ENCODE assay signal across 27 cellular contexts in genomic region chr12:45285717-45286116, GRCh38.
DNase-seq lines count a peak whose midpoint lies in the region; ATAC-seq and TF ChIP-seq lines count a peak whose summit lies in the region.
"Had no signal": no experiment of that assay in that cellular context is flagged by ENCODE, and none has a peak within 500 bp of the region (broad histone marks: within the 10 kb centered on the region; RNA-seq: fewer than 3 reads in every experiment).

No MANE protein-coding gene starts in this region.

- H3K4me3 ChIP-seq in GM23248 (no peak overlapping the region), IMR-90 (ENCODE audit: insufficient read depth, low read depth, low read length) (no peak overlapping the region), mesenchymal stem cell (ENCODE audit: insufficient read depth in 1 of 2, low read depth in 1 of 2, low read length in 2 of 2) (no peak overlapping the region)
- H3K4me3 ChIP-seq: adrenal gland; BLaER1 treated with 17β-estradiol and CSF1 and Interleukin-3, amounts not matched to agents 10 nM and 100 nM; heart left ventricle; tibial nerve had no signal

- 88 to 93% methylated on average over 1 to 2 of the region's 2 CpGs for WGBS in GM23248 (ENCODE audit: low coverage in 1 of 2, low lambda C conversion rate in 2 of 2, missing lambda C conversion rate in 2 of 2), 2 experiments
- no CpG with 5 or more reads among the region's 2 CpGs for WGBS in IMR-90 (ENCODE audit: extremely low coverage in 2 of 2, insufficient read length in 1 of 2), 2 experiments
- WGBS in mesenchymal stem cell = 100% methylated on average over 1 of the region's 2 CpGs

- peaks cover 3% of the 10 kb centered on the region; the same call in 1 of the 2 replicates for H3K9me3 Mint-ChIP-seq in WTC11
- H3K9me3 Mint-ChIP-seq: activated CD8-positive, alpha-beta T cell treated with anti-CD3 and anti-CD28 coated beads for 36 hours; activated T-helper 1 cell treated with anti-CD3 and anti-CD28 coated beads, Interleukin-12 subunit alpha, Interleukin-12 subunit beta, Interleukin-2, Interleukin-4 antibody, amounts not matched to agents 30 ng/mL and 10 ng/mL and 1 ng/mL, durations not matched to agents 14 hours and 24 hours and 36 hours; brain; endodermal cell; nephron progenitor cell; stimulated activated effector memory CD8-positive, alpha-beta T cell treated with anti-CD3 and anti-CD28 coated beads, Interleukin-12 subunit alpha, Interleukin-12 subunit beta, amount 100 ng/mL, for 72 hours had no signal

- H2BK15ac ChIP-seq in IMR-90 (ENCODE audit: low read depth, low read length) = no peak overlapping the region
- H2BK15ac ChIP-seq in mesenchymal stem cell (ENCODE audit: low read depth, poor library complexity, severe bottlenecking) = no peak overlapping the region

- peak overlapping the region; percentile 61; the same call in 1 of the 2 replicates for H3K27ac Mint-ChIP-seq in WTC11
- H3K27ac Mint-ChIP-seq: activated CD8-positive, alpha-beta T cell treated with anti-CD3 and anti-CD28 coated beads for 36 hours; activated T-helper 1 cell treated with anti-CD3 and anti-CD28 coated beads, Interleukin-12 subunit alpha, Interleukin-12 subunit beta, Interleukin-2, Interleukin-4 antibody, amounts not matched to agents 30 ng/mL and 10 ng/mL and 1 ng/mL, durations not matched to agents 14 hours and 24 hours and 36 hours; brain; stimulated activated effector memory CD8-positive, alpha-beta T cell treated with anti-CD3 and anti-CD28 coated beads, Interleukin-12 subunit alpha, Interleukin-12 subunit beta, amount 100 ng/mL, for 72 hours had no signal

- TF ChIP-seq RAD21 in IMR-90 (IDR thresholded peaks at IDR 0.05; ENCODE audit: low read length) = no peak

- H2AFZ ChIP-seq in GM23248 (no peak overlapping the region), IMR-90 (replicated peaks; ENCODE audit: low read length, poor library complexity) (no peak overlapping the region), mesenchymal stem cell (ENCODE audit: low read depth, low read length) (no peak overlapping the region)

- H2AK5ac ChIP-seq in IMR-90 (ENCODE audit: low read depth, low read length) (peak overlapping the region; percentile 20), mesenchymal stem cell (ENCODE audit: low read length, severe bottlenecking) (peak overlapping the region; percentile 35)

- H3K36me3 Mint-ChIP-seq in WTC11 = peaks cover 3% of the 10 kb centered on the region; the same call in 1 of the 2 replicates

- H2BK5ac ChIP-seq in IMR-90 (ENCODE audit: low read depth, low read length, poor library complexity, severe bottlenecking) (peak overlapping the region; percentile 2), mesenchymal stem cell (ENCODE audit: low read depth, low read length, poor library complexity, severe bottlenecking) (no peak overlapping the region)

- TF ChIP-seq POLR2A in IMR-90 (IDR thresholded peaks at IDR 0.05; ENCODE audit: low read depth, low read length) = no peak

- H4K8ac ChIP-seq in IMR-90 (ENCODE audit: low read depth in 2 of 2, low read length in 2 of 2) (no peak overlapping the region), mesenchymal stem cell (ENCODE audit: low read length) (no peak overlapping the region)

- H3K9me3 ChIP-seq in GM23248 (ENCODE audit: low read depth) (no peaks in the 10 kb centered on the region), IMR-90 (ENCODE audit: control insufficient read depth, insufficient read depth, low read length) (no peaks in the 10 kb centered on the region), mesenchymal stem cell (ENCODE audit: control insufficient read depth, low read length) (no peaks in the 10 kb centered on the region)
- H3K9me3 ChIP-seq: adrenal gland, tibial nerve had no signal

- ATAC-seq in IMR-90 (ENCODE audit: low read depth) (no peak), WTC11 (peak; percentile 55), GM19463 (IDR thresholded peaks at IDR 0.05; ENCODE audit: unreplicated experiment) (no peak)
- ATAC-seq: activated CD8-positive, alpha-beta T cell treated with anti-CD3 and anti-CD28 coated beads for 36 hours; heart left ventricle; HepG2; stimulated activated effector memory CD8-positive, alpha-beta T cell treated with anti-CD3 and anti-CD28 coated beads, Interleukin-12 subunit alpha, Interleukin-12 subunit beta, amount 100 ng/mL, for 72 hours had no signal

- peak overlapping the region; percentile 45; the same call in 1 of the 2 replicates for H2BK20ac ChIP-seq in IMR-90 (ENCODE audit: low read depth, low read length)

- POLR2A ChIA-PET in IMR-90 (lab: Charles Lee; ENCODE audit: unreplicated experiment) (no interaction called here), WTC11 (lab: Charles Lee) (no interaction called here)

- H3K4me2 ChIP-seq in GM23248 (ENCODE audit: unreplicated experiment) (no peak overlapping the region), IMR-90 (ENCODE audit: low read depth, low read length) (no peak overlapping the region), mesenchymal stem cell (ENCODE audit: low read length, poor library complexity, severe bottlenecking) (no peak overlapping the region)
- H3K4me2 ChIP-seq: BLaER1 treated with 17β-estradiol and CSF1 and Interleukin-3, amounts not matched to agents 10 nM and 100 nM had no signal

- TF ChIP-seq CTCF in IMR-90 (conservative IDR thresholded peaks at IDR 0.05; ENCODE audit: low read depth, low read length) (no peak), WTC11 (IDR thresholded peaks at IDR 0.05) (no peak)

- H3K27ac ChIP-seq in GM23248 (peak overlapping the region; percentile 77; the same call in 1 of the 2 replicates), IMR-90 (ENCODE audit: insufficient read depth, low read length) (no peak overlapping the region; the same call in 1 of the 2 replicates), mesenchymal stem cell (ENCODE audit: low read length, poor library complexity, severe bottlenecking) (no peak overlapping the region)
- H3K27ac ChIP-seq: adrenal gland; BLaER1 treated with 17β-estradiol and CSF1 and Interleukin-3, amounts not matched to agents 10 nM and 100 nM; heart left ventricle; tibial nerve had no signal

- H3K18ac ChIP-seq in IMR-90 (ENCODE audit: low read depth, low read length) = peak overlapping the region; percentile 9; the same call in 1 of the 2 replicates
- H3K18ac ChIP-seq in mesenchymal stem cell (ENCODE audit: low read depth in 1 of 2, low read length in 2 of 2) = peak overlapping the region in 1 of 2 experiments; percentile 50

- in situ Hi-C loops in GM23248 (cut with MboI) = no loop called here
- in situ Hi-C loops in IMR-90 (cut with MboI; ENCODE audit: low sequenced_read_pairs) = no loop called here

- peaks cover 33 to 71% of the 10 kb centered on the region in 2 experiments for H3K79me1 ChIP-seq in IMR-90 (ENCODE audit: low read depth in 1 of 2, low read length in 2 of 2)
- peaks cover 19% of the 10 kb centered on the region for H3K79me1 ChIP-seq in mesenchymal stem cell (replicated peaks; ENCODE audit: low read length, poor library complexity, severe bottlenecking)

- peaks cover 85% of the 10 kb centered on the region for H3K79me2 ChIP-seq in GM23248 (ENCODE audit: insufficient read depth)

- peaks cover 11% of the 10 kb centered on the region for H3K9me1 ChIP-seq in IMR-90 (ENCODE audit: insufficient read depth, low read length)

- peak overlapping the region; percentile 11; the same call in 1 of the 2 replicates for H2BK120ac ChIP-seq in IMR-90 (ENCODE audit: low read depth, low read length)
- no peak overlapping the region for H2BK120ac ChIP-seq in mesenchymal stem cell (ENCODE audit: low read depth, low read length)

- H3K23ac ChIP-seq in IMR-90 (ENCODE audit: low read depth, low read length) (no peak overlapping the region), mesenchymal stem cell (ENCODE audit: low read length in 2 of 2) (no peak overlapping the region)

- no peaks in the 10 kb centered on the region for H3K9me2 ChIP-seq in GM23248 (ENCODE audit: insufficient read depth)

- H3K4me1 Mint-ChIP-seq in WTC11 = peaks cover 57% of the 10 kb centered on the region

- H4K5ac ChIP-seq in IMR-90 (ENCODE audit: low read depth, low read length) = 0 out of 2 replicates have a peak overlapping the region, but pooled peaks have one; percentile 18

- H4K91ac ChIP-seq in IMR-90 (ENCODE audit: insufficient read depth, low read depth, low read length) = peak overlapping the region; percentile 2
- no peak overlapping the region for H4K91ac ChIP-seq in mesenchymal stem cell (ENCODE audit: low read length)

- no peak overlapping the region for H3K4me3 Mint-ChIP-seq in WTC11
- H3K4me3 Mint-ChIP-seq: activated CD8-positive, alpha-beta T cell treated with anti-CD3 and anti-CD28 coated beads for 36 hours; activated T-helper 1 cell treated with anti-CD3 and anti-CD28 coated beads, Interleukin-12 subunit alpha, Interleukin-12 subunit beta, Interleukin-2, Interleukin-4 antibody, amounts not matched to agents 30 ng/mL and 10 ng/mL and 1 ng/mL, durations not matched to agents 14 hours and 24 hours and 36 hours; brain; endodermal cell; nephron progenitor cell; stimulated activated effector memory CD8-positive, alpha-beta T cell treated with anti-CD3 and anti-CD28 coated beads, Interleukin-12 subunit alpha, Interleukin-12 subunit beta, amount 100 ng/mL, for 72 hours had no signal

- intact Hi-C loops in IMR-90 (cut with micrococcal nuclease) = no loop called here

- DNase-seq in GM23248 (no peak), IMR-90 (no peak), WTC11 (ENCODE audit: low spot score) (no peak), mesenchymal stem cell (no peak), germinal center (ENCODE audit: low spot score) (no peak), GDM1 (lab: John Stamatoyannopoulos, UW) (no peak)
- DNase-seq: activated CD8-positive, alpha-beta memory T cell treated with anti-CD3 and anti-CD28 coated beads, Interleukin-2, amount 50 U/mL, for 48 hours; activated CD8-positive, alpha-beta T cell treated with anti-CD3 and anti-CD28 coated beads for 36 hours; activated naive CD4-positive, alpha-beta T cell treated with Interleukin-2 at 50 U/mL for 16 hours; adrenal gland; dermis blood vessel endothelial cell; DMS153; endodermal cell; heart left ventricle; Kasumi-1; MV-4-11; NCI-H1436; nephron progenitor cell; SHP77 treated with DMSO at 0.1 percent for 48 hours; T-helper 2 cell had no signal

- BruUV-seq in IMR-90 (replicated peaks; lab: Mats Ljungman, UMichigan) = no TSS peak

- H3K27me3 ChIP-seq in GM23248 (replicated peaks; ENCODE audit: insufficient read depth) (no peaks in the 10 kb centered on the region), IMR-90 (ENCODE audit: control insufficient read depth, insufficient read depth, low read length) (no peaks in the 10 kb centered on the region), mesenchymal stem cell (ENCODE audit: control insufficient read depth in 1 of 2, insufficient read depth in 1 of 2, low read length in 2 of 2) (no peaks in the 10 kb centered on the region)
- H3K27me3 ChIP-seq: adrenal gland; BLaER1 treated with 17β-estradiol and CSF1 and Interleukin-3, amounts not matched to agents 10 nM and 100 nM; heart left ventricle; tibial nerve had no signal

- peaks cover 41% of the 10 kb centered on the region for H3F3A ChIP-seq in GM23248 (ENCODE audit: insufficient read depth)

- H3K4ac ChIP-seq in IMR-90 (ENCODE audit: low read depth, low read length) (peak overlapping the region; percentile 66), mesenchymal stem cell (ENCODE audit: low read depth in 1 of 2, low read length in 2 of 2) (no peak overlapping the region)

- no peak overlapping the region for H3K56ac ChIP-seq in IMR-90 (ENCODE audit: extremely low read depth, insufficient read depth, low read length)

- H2BK12ac ChIP-seq in mesenchymal stem cell (ENCODE audit: low read length in 2 of 2) = no peak overlapping the region

- no peaks in the 10 kb centered on the region for H3K36me3 ChIP-seq in GM23248 (ENCODE audit: low read depth)
- H3K36me3 ChIP-seq in IMR-90 (ENCODE audit: control insufficient read depth, insufficient read depth, low read length) = no peaks in the 10 kb centered on the region
- H3K36me3 ChIP-seq in mesenchymal stem cell (ENCODE audit: control insufficient read depth in 1 of 2, insufficient read depth in 2 of 2, low read depth in 1 of 2, low read length in 2 of 2) = peaks cover 0 to 2% of the 10 kb centered on the region in 2 experiments
- H3K36me3 ChIP-seq: adrenal gland, heart left ventricle, tibial nerve had no signal

- H2AK9ac ChIP-seq in IMR-90 (replicated peaks; ENCODE audit: low read depth, low read length, poor library complexity) = no peak overlapping the region

- no peaks in the 10 kb centered on the region for H4K20me1 ChIP-seq in GM23248 (ENCODE audit: insufficient read depth)
- H4K20me1 ChIP-seq in IMR-90 (ENCODE audit: insufficient read depth, low read length) = peaks cover 5% of the 10 kb centered on the region; the same call in 1 of the 2 replicates

- H3K14ac ChIP-seq in IMR-90 (replicated peaks; ENCODE audit: low read depth, low read length) = peak overlapping the region; percentile 63; the same call in 1 of the 2 replicates
- no peak overlapping the region for H3K14ac ChIP-seq in mesenchymal stem cell (ENCODE audit: low read length in 2 of 2)

- H3K9ac ChIP-seq in GM23248 (no peak overlapping the region), IMR-90 (ENCODE audit: low read depth, low read length) (no peak overlapping the region), mesenchymal stem cell (ENCODE audit: low read length) (no peak overlapping the region)
- H3K9ac ChIP-seq: BLaER1 treated with 17β-estradiol and CSF1 and Interleukin-3, amounts not matched to agents 10 nM and 100 nM had no signal

- no peaks in the 10 kb centered on the region for H3K27me3 Mint-ChIP-seq in WTC11 (ENCODE audit: low read depth)
- H3K27me3 Mint-ChIP-seq: activated CD8-positive, alpha-beta T cell treated with anti-CD3 and anti-CD28 coated beads for 36 hours; brain had no signal

- H3K4me1 ChIP-seq in GM23248 (ENCODE audit: insufficient read depth) (peaks cover 47% of the 10 kb centered on the region), IMR-90 (ENCODE audit: control insufficient read depth, insufficient read depth, low read length) (peaks cover 22% of the 10 kb centered on the region), mesenchymal stem cell (ENCODE audit: control insufficient read depth, insufficient read depth, low read depth, low read length) (peaks cover 3% of the 10 kb centered on the region)
- H3K4me1 ChIP-seq: tibial nerve had no signal

- CTCF ChIA-PET in IMR-90 (lab: Yijun Ruan, JAX) (no interaction called here), WTC11 (lab: Charles Lee) (no interaction called here)

- dilution Hi-C loops in IMR-90 (cut with HindIII; ENCODE audit: low sequenced_read_pairs, unreplicated experiment) = no loop called here
